8 cellular contexts compared by ENCODE assay signal in the genomic region with DNA sequence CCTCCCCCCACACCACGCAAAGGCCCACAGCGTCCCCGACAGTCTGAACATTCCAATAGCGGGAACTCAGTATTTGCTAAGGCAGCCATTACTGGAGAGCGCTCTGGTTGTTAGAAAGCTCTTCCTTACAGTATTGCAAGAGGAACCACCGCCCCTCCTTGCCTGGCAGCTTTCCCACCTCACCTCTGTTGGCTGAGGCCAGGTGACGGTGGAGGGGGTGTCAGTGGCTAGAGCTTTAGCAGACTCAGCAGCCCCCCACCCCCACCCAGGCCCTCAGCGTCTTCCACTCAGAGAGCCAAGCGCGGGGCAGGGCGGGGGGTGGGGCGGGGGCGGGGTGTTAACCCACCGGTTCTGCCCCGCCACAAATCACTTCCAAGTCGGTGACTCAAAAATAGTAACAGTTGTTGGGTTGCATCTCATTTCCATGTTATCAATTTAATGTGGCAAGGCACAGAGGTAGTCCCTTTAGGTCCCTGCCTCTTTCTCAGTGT. TPM values are rescaled to one million over a fixed set of nuclear protein-coding genes. Genes with fewer than 3 reads are reported as not detected.
A peak's percentile ranks its signal among the peaks of the same experiment; 100 is the strongest.
DNase-seq lines count a peak whose midpoint lies in the region; ATAC-seq and TF ChIP-seq lines count a peak whose summit lies in the region.

No MANE protein-coding gene starts in this region.

- DNase-seq in SK-N-SH (no peak), NCI-H2029 treated with DMSO at 0.1 percent for 48 hours (lab: John Stamatoyannopoulos, UW) (peak; percentile 64), activated B cell treated with CpG ODN at 0.5 μM for 24 hours (no peak), epithelial cell of proximal tubule (ENCODE audit: low read depth) (no peak), neural crest cell (ENCODE audit: low read depth, low spot score) (no peak), cortex of kidney (lab: John Stamatoyannopoulos, UW) (no peak)

- no peaks in the 10 kb centered on the region for H3K36me3 Mint-ChIP-seq in activated B cell treated with CpG ODN at 0.5 μM for 24 hours (ENCODE audit: low read depth)
- H3K36me3 Mint-ChIP-seq in neural crest cell (ENCODE audit: low read depth): no peaks in the 10 kb centered on the region

- peak overlapping the region; percentile 84 for H2AFZ ChIP-seq in SK-N-SH (ENCODE audit: low read depth)

- no peak for TF ChIP-seq RAD21 in SK-N-SH (IDR thresholded peaks at IDR 0.05; ENCODE audit: low read length)

- no peaks in the 10 kb centered on the region for H3K9me3 ChIP-seq in SK-N-SH

- H3K4me1 Mint-ChIP-seq in activated B cell treated with CpG ODN at 0.5 μM for 24 hours (peaks cover 78% of the 10 kb centered on the region), neural crest cell (peaks cover 60% of the 10 kb centered on the region)

- H3K9me2 ChIP-seq in SK-N-SH: no peaks in the 10 kb centered on the region

- intact Hi-C loops in activated B cell treated with CpG ODN at 0.5 μM for 24 hours (cut with micrococcal nuclease): loop anchor here (1.0 to 5.0 kb wide), 6 partner anchors 9 to 492 kb away; partner anchors contain the start of genes BECN1, NBR1, RETREG3 and TUBG1

- no peak for TF ChIP-seq EP300 in SK-N-SH (IDR thresholded peaks at IDR 0.05; ENCODE audit: borderline replicate concordance in 1 of 2, low read depth in 1 of 2, low read length in 1 of 2)

- H3K4me2 ChIP-seq in SK-N-SH: peak overlapping the region; percentile 90

- H3K27me3 Mint-ChIP-seq in activated B cell treated with CpG ODN at 0.5 μM for 24 hours (peaks cover 14% of the 10 kb centered on the region), neural crest cell (ENCODE audit: low read depth) (peaks cover 19% of the 10 kb centered on the region)

- 28% methylated on average over 12 of the region's 16 CpGs for WGBS in SK-N-SH (ENCODE audit: low lambda C conversion rate)

- no peaks in the 10 kb centered on the region for H3K9me3 Mint-ChIP-seq in activated B cell treated with CpG ODN at 0.5 μM for 24 hours
- H3K9me3 Mint-ChIP-seq in neural crest cell: no peaks in the 10 kb centered on the region

- peak overlapping the region; percentile 87 to 99 for H3K27ac ChIP-seq in SK-N-SH (ENCODE audit: low read depth in 2 of 2, low read length in 1 of 2)

- no peaks in the 10 kb centered on the region for H3K36me3 ChIP-seq in SK-N-SH (replicated peaks in 1 of 2; ENCODE audit: control insufficient read depth in 1 of 2, insufficient read depth in 2 of 2, low read length in 1 of 2)

- POLR2A ChIA-PET in SK-N-SH (lab: Yijun Ruan, JAX) (interaction anchor here (0.6 to 6.0 kb wide), 8 partner anchors 11 to 101 kb away, joined by 3 to 63 read pairs (median 4); partner anchors contain the start of genes PSMC3IP, RETREG3 and TUBG1), activated B cell treated with CpG ODN at 0.5 μM for 24 hours (lab: Charles Lee) (interaction anchor here (0.7 to 5.5 kb wide), 10 partner anchors 20 to 689 kb away, joined by 3 to 43 read pairs (median 6); partner anchors contain the start of genes PSMC3IP, PSME3, RETREG3 and TUBG1)

- ATAC-seq in SK-N-SH treated with all-trans-retinoic acid at 6 μM for 48 hours: no peak
- ATAC-seq in activated B cell treated with CpG ODN at 0.5 μM for 24 hours (ENCODE audit: low read depth): no peak
- no peak for ATAC-seq in HG03521 (IDR thresholded peaks at IDR 0.05; ENCODE audit: unreplicated experiment)

- no peaks in the 10 kb centered on the region for H3K27me3 ChIP-seq in SK-N-SH (ENCODE audit: insufficient read depth)

- H3K4me3 Mint-ChIP-seq in activated B cell treated with CpG ODN at 0.5 μM for 24 hours (peak overlapping the region; percentile 87), neural crest cell (peak overlapping the region; percentile 97)

- H3F3A ChIP-seq in SK-N-SH (replicated peaks; ENCODE audit: insufficient read depth): peaks cover 33% of the 10 kb centered on the region

- peak overlapping the region; percentile 78 for H3K9ac ChIP-seq in SK-N-SH

- CTCF ChIA-PET in SK-N-SH (lab: Yijun Ruan, JAX) (interaction anchor here (0.6 to 8.9 kb wide), 30 partner anchors 8 to 152 kb away, joined by 3 to 221 read pairs (median 4); partner anchors contain the start of genes BECN1, COASY, MLX and NAGLU), activated B cell treated with CpG ODN at 0.5 μM for 24 hours (lab: Charles Lee) (interaction anchor here (0.8 to 4.6 kb wide), 10 partner anchors 10 to 101 kb away, joined by 3 to 53 read pairs (median 4); partner anchors contain the start of genes PSMC3IP, RETREG3, TUBG1 and TUBG2)

- peaks cover 19% of the 10 kb centered on the region for H4K20me1 ChIP-seq in SK-N-SH (ENCODE audit: insufficient read depth)

- TF ChIP-seq CTCF in SK-N-SH (IDR thresholded peaks at IDR 0.05): peak; percentile 16; the same call in 1 of the 2 replicates
- no peak for TF ChIP-seq CTCF in activated B cell treated with CpG ODN at 0.5 μM for 24 hours (IDR thresholded peaks at IDR 0.05)
- TF ChIP-seq CTCF in epithelial cell of proximal tubule (conservative IDR thresholded peaks at IDR 0.05; ENCODE audit: low read depth, low read length): no peak
- TF ChIP-seq CTCF in neural crest cell (conservative IDR thresholded peaks at IDR 0.05): no peak

- H3K79me2 ChIP-seq in SK-N-SH (ENCODE audit: insufficient read depth): peaks cover 30% of the 10 kb centered on the region

- peaks cover 15 to 58% of the 10 kb centered on the region in 2 experiments for H3K4me1 ChIP-seq in SK-N-SH (ENCODE audit: control insufficient read depth in 1 of 2, insufficient read depth in 2 of 2, low read depth in 1 of 2, low read length in 1 of 2)

- H3K27ac Mint-ChIP-seq in activated B cell treated with CpG ODN at 0.5 μM for 24 hours (peak overlapping the region; percentile 91), neural crest cell (ENCODE audit: unreplicated experiment) (peak overlapping the region; percentile 81)

- H3K4me3 ChIP-seq in SK-N-SH (ENCODE audit: low read depth in 2 of 2, low read length in 1 of 2) (peak overlapping the region; percentile 28 to 62; a peak in 3 of 4 replicates), epithelial cell of proximal tubule (ENCODE audit: low read depth, low read length) (peak overlapping the region; percentile 68)

TF ChIP-seq in SK-N-SH, 30 proteins besides CTCF, POLR2A, EP300 and RAD21 (continues in another document):
- no peak for TF ChIP-seq SIN3A (IDR thresholded peaks at IDR 0.05; ENCODE audit: borderline replicate concordance, low read depth, low read length)
- no peak for TF ChIP-seq IRF3 (IDR thresholded peaks at IDR 0.05; ENCODE audit: low read depth, low read length)
- TF ChIP-seq TAF1 (IDR thresholded peaks at IDR 0.05; ENCODE audit: borderline replicate concordance, low read depth, low read length): no peak
- TF ChIP-seq TEAD4 (IDR thresholded peaks at IDR 0.05; ENCODE audit: borderline replicate concordance, insufficient read depth): no peak
- no peak for TF ChIP-seq FOXJ3 (CRISPR knock-in tag; IDR thresholded peaks at IDR 0.05)

TF ChIP-seq in SK-N-SH treated with all-trans-retinoic acid at 6 μM for 48 hours, 23 proteins besides CTCF, POLR2A, EP300 and RAD21 (continues in another document):
- no peak for TF ChIP-seq ZFP3 (CRISPR knock-in tag; IDR thresholded peaks at IDR 0.05)
- TF ChIP-seq ZNF565 (CRISPR knock-in tag; conservative IDR thresholded peaks at IDR 0.05; ENCODE audit: low read depth): no peak
- TF ChIP-seq ESRRG (CRISPR knock-in tag; IDR thresholded peaks at IDR 0.05): no peak
- TF ChIP-seq RARB (CRISPR knock-in tag; IDR thresholded peaks at IDR 0.05): no peak
- no peak for TF ChIP-seq SNAI2 (CRISPR knock-in tag; IDR thresholded peaks at IDR 0.05)
- no peak for TF ChIP-seq ZFP30 (CRISPR knock-in tag; IDR thresholded peaks at IDR 0.05)
- TF ChIP-seq, protein P1, sequence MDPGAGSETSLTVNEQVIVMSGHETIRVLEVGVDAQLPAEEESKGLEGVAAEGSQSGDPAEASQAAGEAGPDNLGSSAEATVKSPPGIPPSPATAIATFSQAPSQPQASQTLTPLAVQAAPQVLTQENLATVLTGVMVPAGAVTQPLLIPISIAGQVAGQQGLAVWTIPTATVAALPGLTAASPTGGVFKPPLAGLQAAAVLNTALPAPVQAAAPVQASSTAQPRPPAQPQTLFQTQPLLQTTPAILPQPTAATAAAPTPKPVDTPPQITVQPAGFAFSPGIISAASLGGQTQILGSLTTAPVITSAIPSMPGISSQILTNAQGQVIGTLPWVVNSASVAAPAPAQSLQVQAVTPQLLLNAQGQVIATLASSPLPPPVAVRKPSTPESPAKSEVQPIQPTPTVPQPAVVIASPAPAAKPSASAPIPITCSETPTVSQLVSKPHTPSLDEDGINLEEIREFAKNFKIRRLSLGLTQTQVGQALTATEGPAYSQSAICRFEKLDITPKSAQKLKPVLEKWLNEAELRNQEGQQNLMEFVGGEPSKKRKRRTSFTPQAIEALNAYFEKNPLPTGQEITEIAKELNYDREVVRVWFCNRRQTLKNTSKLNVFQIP (CRISPR knock-in tag; IDR thresholded peaks at IDR 0.05; ENCODE audit: borderline replicate concordance, low read depth): no peak

RNA-seq across cellular contexts. Expression of gene PLEKHH3, which starts 2.3 kb away (rescaled TPM):
- polyA plus RNA-seq in SK-N-SH (2012; rRNA removed): 9.8 and 12.8 TPM in 2 replicates
- 5.9 and 8.6 TPM in 2 replicates for polyA plus RNA-seq in SK-N-SH (2012; cell fraction: cytosol; rRNA removed)
- polyA plus RNA-seq in SK-N-SH (2012; cell fraction: nucleus; rRNA removed): 22.9 and 29.8 TPM in 2 replicates
- 0.80 and 1.4 TPM in 2 replicates for total RNA-seq in activated B cell treated with CpG ODN at 0.5 μM for 24 hours
- 8.5 and 19.1 TPM in 2 replicates for total RNA-seq in epithelial cell of proximal tubule
- 16.4 and 20.8 TPM in 2 replicates for total RNA-seq in neural crest cell

RNA-seq across cellular contexts. Expression of gene CCR10, which starts 2.6 kb away (rescaled TPM):
- polyA plus RNA-seq in SK-N-SH (2012; rRNA removed): 2.2 and 3.1 TPM in 2 replicates
- polyA plus RNA-seq in SK-N-SH (2012; cell fraction: cytosol; rRNA removed): 1.2 and 1.7 TPM in 2 replicates
- polyA plus RNA-seq in SK-N-SH (2012; cell fraction: nucleus; rRNA removed): 11.5 and 25.8 TPM in 2 replicates
- total RNA-seq in activated B cell treated with CpG ODN at 0.5 μM for 24 hours: 1.2 and 1.4 TPM in 2 replicates
- 3.0 and 6.5 TPM in 2 replicates for total RNA-seq in epithelial cell of proximal tubule
- 0.68 TPM in 2 replicates for total RNA-seq in neural crest cell

RNA-seq across cellular contexts. Expression of gene CNTNAP1, which starts 3.3 kb away (rescaled TPM):
- 74.3 and 92.7 TPM in 2 replicates for polyA plus RNA-seq in SK-N-SH (2012; rRNA removed)
- 31.9 and 45.9 TPM in 2 replicates for polyA plus RNA-seq in SK-N-SH (2012; cell fraction: cytosol; rRNA removed)
- 213 and 214 TPM in 2 replicates for polyA plus RNA-seq in SK-N-SH (2012; cell fraction: nucleus; rRNA removed)
- total RNA-seq in activated B cell treated with CpG ODN at 0.5 μM for 24 hours (16.4 and 21.3 TPM in 2 replicates), epithelial cell of proximal tubule (4.1 and 11.8 TPM in 2 replicates), neural crest cell (17.0 and 19.4 TPM in 2 replicates)

RNA-seq across cellular contexts. Expression of gene TUBG2, which starts 20.0 kb away (rescaled TPM):
- 27.6 and 33.9 TPM in 2 replicates for polyA plus RNA-seq in SK-N-SH (2012; rRNA removed)
- 14.4 and 21.3 TPM in 2 replicates for polyA plus RNA-seq in SK-N-SH (2012; cell fraction: cytosol; rRNA removed)
- polyA plus RNA-seq in SK-N-SH (2012; cell fraction: nucleus; rRNA removed): 210 and 236 TPM in 2 replicates
- total RNA-seq in activated B cell treated with CpG ODN at 0.5 μM for 24 hours: 8.6 and 9.4 TPM in 2 replicates
- 8.2 and 14.2 TPM in 2 replicates for total RNA-seq in epithelial cell of proximal tubule
- total RNA-seq in neural crest cell: 18.7 and 20.7 TPM in 2 replicates
